In the genomic region with DNA sequence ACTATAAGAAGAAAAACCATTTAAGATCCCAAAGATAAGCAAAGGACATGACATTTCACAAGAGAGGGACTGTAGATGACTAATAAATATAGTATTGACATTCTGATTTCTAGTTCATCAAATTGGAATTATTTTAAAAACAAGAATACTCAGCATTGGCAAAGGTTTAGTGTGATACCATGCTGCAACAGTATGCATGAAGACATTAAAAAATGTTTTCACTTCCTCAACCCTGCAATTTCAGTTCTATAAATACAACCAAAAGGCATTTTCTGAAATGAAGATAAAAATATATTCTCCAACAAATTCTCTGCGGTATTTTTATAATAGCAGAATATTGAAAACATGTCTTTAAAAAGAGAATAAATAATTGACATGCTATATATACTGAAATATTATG, we compare ENCODE assay signal across 2 cellular contexts.
TF ChIP-seq lines count a peak whose summit lies in the region.

No MANE protein-coding gene starts in this region.

TF ChIP-seq in GM12891, 5 proteins besides CTCF, POLR2A, EP300 and RAD21:
- TF ChIP-seq POLR2AphosphoS5 (IDR thresholded peaks at IDR 0.05; ENCODE audit: low read depth, low read length), result no peak
- no peak for TF ChIP-seq PAX5 (IDR thresholded peaks at IDR 0.05; ENCODE audit: insufficient read depth, low read length, severe bottlenecking)
- TF ChIP-seq TAF1 (IDR thresholded peaks at IDR 0.05; ENCODE audit: low read depth, low read length), result no peak
- TF ChIP-seq SPI1 (IDR thresholded peaks at IDR 0.05; ENCODE audit: low read depth, low read length), result peak; percentile 87
- no peak for TF ChIP-seq POU2F2 (IDR thresholded peaks at IDR 0.05; ENCODE audit: low read depth, low read length)

TF ChIP-seq in GM12878, 131 proteins besides CTCF, POLR2A, EP300 and RAD21:
- TF ChIP-seq MEF2B (IDR thresholded peaks at IDR 0.05; ENCODE audit: partially characterized antibody, poor library complexity, severe bottlenecking), result peak; percentile 58
- no peak for TF ChIP-seq RFX5 (IDR thresholded peaks at IDR 0.05; ENCODE audit: low read depth, low read length)
- TF ChIP-seq SUPT20H (IDR thresholded peaks at IDR 0.05; ENCODE audit: borderline replicate concordance, control insufficient read depth, low read depth, low read length), result no peak
- TF ChIP-seq SPI1 (IDR thresholded peaks at IDR 0.05; ENCODE audit: borderline replicate concordance, insufficient read depth, low read depth, low read length), result peak; percentile 79
- TF ChIP-seq CHD2 (IDR thresholded peaks at IDR 0.05; ENCODE audit: borderline replicate concordance, low read depth, low read length), result no peak
- peak; percentile 14; the same call in 1 of the 2 replicates for TF ChIP-seq JUNB (IDR thresholded peaks at IDR 0.05)
- TF ChIP-seq MEF2A (IDR thresholded peaks at IDR 0.05; ENCODE audit: insufficient read depth, low read depth, low read length), result 0 out of 2 replicates have a peak, but pooled peaks have one; percentile 58
